33 cellular contexts compared by ENCODE assay signal in genomic region chr19:18814063-18814462, GRCh38. TPM values are rescaled to one million over a fixed set of nuclear protein-coding genes. Genes with fewer than 3 reads are reported as not detected.
DNase-seq lines count a peak whose midpoint lies in the region; ATAC-seq, FAIRE-seq and TF ChIP-seq lines count a peak whose summit lies in the region.
"Had no signal": no experiment of that assay in that cellular context is flagged by ENCODE, and none has a peak within 500 bp of the region (broad histone marks: within the 10 kb centered on the region; RNA-seq: fewer than 3 reads in every experiment).

No MANE protein-coding gene starts in this region.

- TF ChIP-seq POLR2A in testis (IDR thresholded peaks at IDR 0.05) (no peak), GM12891 (IDR thresholded peaks at IDR 0.05; ENCODE audit: low read depth, low read length) (no peak)

- H3K27me3 ChIP-seq in ascending aorta (no peaks in the 10 kb centered on the region), foreskin keratinocyte (peaks cover 6% of the 10 kb centered on the region), testis (no peaks in the 10 kb centered on the region)
- H3K27me3 ChIP-seq: uterus had no signal

- no peak for FAIRE-seq in GM12891 (lab: Jason Lieb, UNC)
- FAIRE-seq: A549, kidney had no signal

- H3K27ac ChIP-seq in ascending aorta (no peak overlapping the region), foreskin keratinocyte (no peak overlapping the region), testis (no peak overlapping the region)
- H3K27ac ChIP-seq: A549, epithelial cell of prostate, uterus had no signal

- DNase-seq in left cardiac atrium (peak; percentile 38), cardiac septum (ENCODE audit: low spot score) (no peak), ascending aorta (ENCODE audit: low spot score in 2 of 2) (peak in 1 of 2 donors; percentile 80), foreskin keratinocyte (no peak), testis (peak; percentile 63), GM12891 (ENCODE audit: insufficient read length, low spot score) (no peak), T-helper 9 cell (no peak)
- DNase-seq in effector CD4-positive, alpha-beta T cell, result no peak
- DNase-seq: activated CD4-positive, alpha-beta T cell treated with anti-CD3 and anti-CD28 coated beads, Interleukin-2, amount 10 ng/mL, durations not matched to agents 7 days and 5 days; activated naive CD4-positive, alpha-beta T cell treated with anti-CD3 and anti-CD28 coated beads, Interleukin-2, amount 10 ng/mL, durations not matched to agents 7 days and 5 days; amygdala; C1 segment of cervical spinal cord; central memory CD4-positive, alpha-beta T cell; HFFc6; kidney; mucosa of descending colon; NCI-H1105; NCI-H2029; NCI-H446; NCI-H82; posterior cingulate gyrus; stimulated activated CD4-positive, alpha-beta T cell treated with anti-CD3 and anti-CD28 coated beads, Interleukin-2, amount 100 ng/mL, for 48 hours; T1000 had no signal

- H3K4me3 ChIP-seq in ascending aorta (no peak overlapping the region), testis (no peak overlapping the region)
- H3K4me3 ChIP-seq: A549, lung, mucosa of descending colon, skin epidermis, uterus had no signal

- peak in 2 of 3 experiments; percentile 10 to 35 for TF ChIP-seq CTCF in ascending aorta (IDR thresholded peaks at IDR 0.05)
- peak; percentile 21 for TF ChIP-seq CTCF in foreskin keratinocyte (conservative IDR thresholded peaks at IDR 0.05)
- TF ChIP-seq CTCF in testis (IDR thresholded peaks at IDR 0.05), result no peak

- intact Hi-C loops in left cardiac atrium (cut with DNase I) (no loop called here), cardiac septum (cut with DNase I) (no loop called here), ascending aorta (cut with DNase I) (loop anchor here (1.0 to 5.0 kb wide), 2 partner anchors 132 to 220 kb away; partner anchors contain the start of gene CRTC1), testis (cut with DNase I; ENCODE audit: low total_unique reads) (no loop called here)

- peak; percentile 14 to 77 for ATAC-seq in left cardiac atrium
- no peak for ATAC-seq in foreskin keratinocyte
- ATAC-seq: A549; mucosa of descending colon; stimulated activated effector memory CD8-positive, alpha-beta T cell treated with anti-CD3 and anti-CD28 coated beads, Interleukin-12 subunit alpha, Interleukin-12 subunit beta, amount 100 ng/mL, for 72 hours had no signal

- 37 to 38% methylated on average over 9 of the region's 9 CpGs for WGBS in testis, 2 donors

- H3K9me3 ChIP-seq in ascending aorta, result no peaks in the 10 kb centered on the region
- H3K9me3 ChIP-seq in testis, result no peaks in the 10 kb centered on the region
- H3K9me3 ChIP-seq: A549, mucosa of descending colon, uterus had no signal

- H3K4me1 ChIP-seq in ascending aorta (peaks cover 1 to 16% of the 10 kb centered on the region in 2 donors), foreskin keratinocyte (no peaks in the 10 kb centered on the region), testis (no peaks in the 10 kb centered on the region)
- H3K4me1 ChIP-seq: A549, uterus had no signal

- H3K36me3 ChIP-seq in ascending aorta (no peaks in the 10 kb centered on the region), testis (ENCODE audit: low read depth, missing control alignments) (no peaks in the 10 kb centered on the region)
- H3K36me3 ChIP-seq: uterus had no signal

TF ChIP-seq in GM12891, 5 proteins besides CTCF, POLR2A, EP300 and RAD21:
- no peak for TF ChIP-seq PAX5 (IDR thresholded peaks at IDR 0.05; ENCODE audit: insufficient read depth, low read length, severe bottlenecking)
- TF ChIP-seq SPI1 (IDR thresholded peaks at IDR 0.05; ENCODE audit: low read depth, low read length), result no peak
- TF ChIP-seq POU2F2 (IDR thresholded peaks at IDR 0.05; ENCODE audit: low read depth, low read length), result no peak
- TF ChIP-seq TAF1 (IDR thresholded peaks at IDR 0.05; ENCODE audit: low read depth, low read length), result no peak
- no peak for TF ChIP-seq POLR2AphosphoS5 (IDR thresholded peaks at IDR 0.05; ENCODE audit: low read depth, low read length)
TF ChIP-seq in GM12891: peak in this region for 0.

RNA-seq across cellular contexts. Expression of gene UPF1, which starts 17.7 kb away (rescaled TPM):
- total RNA-seq in left cardiac atrium (10 to 100 TPM; 33.9 to 41.1 TPM), cardiac septum (40.2 TPM), ascending aorta (225 TPM), foreskin keratinocyte (56.7 and 58.1 TPM in 2 replicates), testis (100 to 1,000 TPM; 176 to 188 TPM)
- polyA plus RNA-seq in foreskin keratinocyte (43.2 and 44.0 TPM in 2 replicates), testis (ENCODE audit: insufficient read depth, low read depth, low replicate concordance) (99.0 TPM)
- 25.1 TPM for polyA plus RNA-seq in GM12891 (2012; ENCODE audit: low read depth, missing spikeins)

RNA-seq across cellular contexts. Expression of gene COMP, which starts 23.0 kb away (rescaled TPM):
- total RNA-seq in left cardiac atrium (1 to 10 TPM; 6.5 to 9.8 TPM), cardiac septum (31.8 TPM), ascending aorta (5.0 TPM), foreskin keratinocyte (not detected in 2 replicates), testis (1 to 10 TPM; 3.8 to 7.1 TPM)
- polyA plus RNA-seq in foreskin keratinocyte (not detected in 2 replicates), testis (ENCODE audit: insufficient read depth, low read depth, low replicate concordance) (23.4 TPM)
- not detected for polyA plus RNA-seq in GM12891 (2012; ENCODE audit: low read depth, missing spikeins)
- total RNA-seq: activated CD4-positive, alpha-beta T cell treated with anti-CD3 and anti-CD28 coated beads, Interleukin-2, amount 10 ng/mL, durations not matched to agents 7 days and 5 days; glomerular endothelial cell; M059J; neural crest cell; OCI-LY7 had no signal
- polyA plus RNA-seq: A549 had no signal

Comparison
In these comparisons a context has a peak if more than half of its experiments do, and no peak if none do; other contexts are left out.
1. DNase-seq: peak in left cardiac atrium (single experiment) and testis (single experiment); none in cardiac septum (single experiment), foreskin keratinocyte (0 of 2), GM12891 (single experiment), effector CD4-positive, alpha-beta T cell (single experiment) and T-helper 9 cell (single experiment).
2. CTCF ChIP-seq: peak in ascending aorta (2 of 3) and foreskin keratinocyte (single experiment); none in testis (0 of 3).